12 cellular contexts compared by ENCODE assay signal in genomic region chr6:84193140-84193708, GRCh38. TPM values are rescaled to one million over a fixed set of nuclear protein-coding genes. Genes with fewer than 3 reads are reported as not detected.
A peak's percentile ranks its signal among the peaks of the same experiment; 100 is the strongest.
DNase-seq lines count a peak whose midpoint lies in the region; ATAC-seq and TF ChIP-seq lines count a peak whose summit lies in the region.
"Had no signal": no experiment of that assay in that cellular context is flagged by ENCODE, and none has a peak within 500 bp of the region (broad histone marks: within the 10 kb centered on the region; RNA-seq: fewer than 3 reads in every experiment).

No MANE protein-coding gene starts in this region.

- no peak overlapping the region for H3K9ac ChIP-seq in PC-3 (ENCODE audit: low read length)
- no peak overlapping the region for H3K9ac ChIP-seq in skeletal muscle satellite cell (ENCODE audit: low read depth, low read length)

- no peaks in the 10 kb centered on the region for H3K9me2 ChIP-seq in PC-3 (replicated peaks; ENCODE audit: low read length)

- DNase-seq in PC-3: peak; percentile 78
- peak; percentile 77 for DNase-seq in epithelial cell of esophagus (ENCODE audit: low read depth)
- DNase-seq in upper lobe of right lung: no peak
- no peak for DNase-seq in retina
- DNase-seq: activated CD4-positive, alpha-beta T cell treated with anti-CD3 and anti-CD28 coated beads, Interleukin-2, amount 50 U/mL, for 4 hours; anterior cingulate cortex; head of caudate nucleus; KBM-7; NCI-H2227 treated with DMSO at 0.1 percent for 48 hours had no signal

- CTCF ChIA-PET in PC-3 (lab: Charles Lee): no interaction called here

- no peaks in the 10 kb centered on the region for H3K79me2 ChIP-seq in PC-3 (ENCODE audit: low read length)

- peak overlapping the region; percentile 79 for H3K27ac ChIP-seq in PC-3 (ENCODE audit: low read length)
- no peak overlapping the region for H3K27ac ChIP-seq in upper lobe of right lung

- H3K27me3 ChIP-seq in PC-3 (ENCODE audit: low read length) (no peaks in the 10 kb centered on the region), skeletal muscle satellite cell (ENCODE audit: control insufficient read depth, insufficient read depth, low read length) (no peaks in the 10 kb centered on the region), upper lobe of right lung (no peaks in the 10 kb centered on the region)

- intact Hi-C loops in PC-3 (cut with micrococcal nuclease) (loop anchor here (5.0 kb wide), 1 partner anchor 211 kb away; no protein-coding TSS in a partner anchor), upper lobe of right lung (cut with DNase I) (no loop called here)

- BruUV-seq in PC-3 (replicated peaks; lab: Mats Ljungman, UMichigan): no TSS peak

- H2AFZ ChIP-seq in PC-3 (ENCODE audit: low read length): no peak overlapping the region

- H3F3A ChIP-seq in PC-3 (ENCODE audit: low read length, unreplicated experiment): peaks cover 6% of the 10 kb centered on the region

- POLR2A ChIA-PET in PC-3 (lab: Charles Lee; ENCODE audit: unreplicated experiment): no interaction called here

- no peak for TF ChIP-seq CTCF in PC-3 (conservative IDR thresholded peaks at IDR 0.05; ENCODE audit: low read depth, low read length)
- TF ChIP-seq CTCF in epithelial cell of esophagus (IDR thresholded peaks at IDR 0.05; ENCODE audit: insufficient read depth, low read depth, low read length, missing control alignments): no peak
- no peak for TF ChIP-seq CTCF in upper lobe of right lung (IDR thresholded peaks at IDR 0.05)

- no peak overlapping the region for H3K4me3 ChIP-seq in PC-3 (ENCODE audit: low read length)
- no peak overlapping the region for H3K4me3 ChIP-seq in epithelial cell of esophagus (ENCODE audit: low read length)
- no peak overlapping the region for H3K4me3 ChIP-seq in skeletal muscle satellite cell (ENCODE audit: low read length)
- H3K4me3 ChIP-seq in upper lobe of right lung: no peak overlapping the region

- H3K36me3 ChIP-seq in PC-3 (ENCODE audit: low read depth, low read length): no peaks in the 10 kb centered on the region
- H3K36me3 ChIP-seq in skeletal muscle satellite cell (ENCODE audit: insufficient read depth, low read length): peaks cover 6% of the 10 kb centered on the region
- peaks cover 47% of the 10 kb centered on the region for H3K36me3 ChIP-seq in upper lobe of right lung

- peak; percentile 61 for ATAC-seq in GM18870 (IDR thresholded peaks at IDR 0.05; ENCODE audit: unreplicated experiment)
- peak; percentile 92 for ATAC-seq in PC-3
- ATAC-seq in upper lobe of right lung: no peak
- ATAC-seq in GM21381 (IDR thresholded peaks at IDR 0.05; ENCODE audit: unreplicated experiment): no peak

- no peaks in the 10 kb centered on the region for H4K20me1 ChIP-seq in PC-3 (ENCODE audit: low read length)

- H3K4me2 ChIP-seq in PC-3 (ENCODE audit: low read length): peak overlapping the region; percentile 44
- H3K4me2 ChIP-seq in skeletal muscle satellite cell (ENCODE audit: low read length): peak overlapping the region; percentile 9

- H3K9me3 ChIP-seq in PC-3 (ENCODE audit: low read length): no peaks in the 10 kb centered on the region
- no peaks in the 10 kb centered on the region for H3K9me3 ChIP-seq in skeletal muscle satellite cell (replicated peaks; ENCODE audit: low read length)
- no peaks in the 10 kb centered on the region for H3K9me3 ChIP-seq in upper lobe of right lung

- H3K4me1 ChIP-seq in PC-3 (ENCODE audit: insufficient read depth, low read length): peaks cover 24% of the 10 kb centered on the region
- peaks cover 13% of the 10 kb centered on the region for H3K4me1 ChIP-seq in skeletal muscle satellite cell (ENCODE audit: control insufficient read depth, insufficient read depth, low read length)
- no peaks in the 10 kb centered on the region for H3K4me1 ChIP-seq in upper lobe of right lung

RNA-seq across cellular contexts. Expression of gene CEP162, which starts 34.2 kb away (rescaled TPM):
- total RNA-seq in PC-3 (2014; rRNA removed): 1.7 and 2.3 TPM in 2 replicates
- 3.3 and 5.5 TPM in 2 replicates for total RNA-seq in skeletal muscle satellite cell (2012; rRNA removed)
- 11.0 TPM for total RNA-seq in upper lobe of right lung

Comparison
In these comparisons a context has a peak if more than half of its experiments do, and no peak if none do; other contexts are left out.
1. ATAC-seq: peak in GM18870 (single experiment) and PC-3 (single experiment); none in upper lobe of right lung (single experiment) and GM21381 (single experiment).
2. DNase-seq: peak in PC-3 (single experiment) and epithelial cell of esophagus (single experiment); none in upper lobe of right lung (single experiment) and retina (single experiment).